In genomic region chr20:44959896-44960852, GRCh38 we compare ENCODE assay signal across 1 cellular context.
TF ChIP-seq lines count a peak whose summit lies in the region.

Gene TOMM34 (minus strand): TSS chr20:44960397. CDS start chr20:44960333, 64 bp downstream.

TF ChIP-seq in HepG2, 621 proteins besides CTCF, POLR2A, EP300 and RAD21 (continued from another document and continues in another):
- TF ChIP-seq DDIT3 (CRISPR knock-in tag; IDR thresholded peaks at IDR 0.05) (no peak), NR2C2 (CRISPR knock-in tag; IDR thresholded peaks at IDR 0.05; ENCODE audit: borderline replicate concordance) (no peak; the same call in 1 of the 2 replicates), GMEB2 (CRISPR knock-in tag; IDR thresholded peaks at IDR 0.05; ENCODE audit: low read depth) (peak; percentile 48; the same call in 1 of the 2 replicates), ZNF800 (CRISPR knock-in tag; IDR thresholded peaks at IDR 0.05) (peak; percentile 95), FOXO4 (CRISPR knock-in tag; conservative IDR thresholded peaks at IDR 0.05) (peak; percentile 98), ZNF451 (CRISPR knock-in tag; IDR thresholded peaks at IDR 0.05) (peak; percentile 89; the same call in 1 of the 2 replicates), SP140L (CRISPR knock-in tag; IDR thresholded peaks at IDR 0.05; ENCODE audit: borderline replicate concordance) (peak; percentile 96), CBFB (CRISPR knock-in tag; IDR thresholded peaks at IDR 0.05) (peak; percentile 57; the same call in 1 of the 2 replicates), PATZ1 (CRISPR knock-in tag; IDR thresholded peaks at IDR 0.05) (peak; percentile 83), DMTF1 (CRISPR knock-in tag; IDR thresholded peaks at IDR 0.05) (peak; percentile 64; the same call in 1 of the 2 replicates), ZNF784 (CRISPR knock-in tag; IDR thresholded peaks at IDR 0.05; ENCODE audit: borderline replicate concordance) (peak; percentile 95), ZNF747 (CRISPR knock-in tag; IDR thresholded peaks at IDR 0.05; ENCODE audit: borderline replicate concordance) (peak; percentile 94; the same call in 1 of the 2 replicates), ZNF841 (CRISPR knock-in tag; IDR thresholded peaks at IDR 0.05; ENCODE audit: borderline replicate concordance) (peak; percentile 95), JDP2 (CRISPR knock-in tag; IDR thresholded peaks at IDR 0.05; ENCODE audit: borderline replicate concordance) (peak; percentile 91; the same call in 1 of the 2 replicates), ZNF383 (CRISPR knock-in tag; IDR thresholded peaks at IDR 0.05; ENCODE audit: borderline replicate concordance) (no peak), PBX2 (CRISPR knock-in tag; IDR thresholded peaks at IDR 0.05) (no peak), RARA (CRISPR knock-in tag; IDR thresholded peaks at IDR 0.05) (no peak), HBP1 (CRISPR knock-in tag; IDR thresholded peaks at IDR 0.05; ENCODE audit: low read depth) (peak; percentile 89), SNAPC4 (CRISPR knock-in tag; IDR thresholded peaks at IDR 0.05) (peak; percentile 96), BRCA1 (CRISPR knock-in tag; IDR thresholded peaks at IDR 0.05) (peak; percentile 81; the same call in 1 of the 2 replicates), PBX3 (CRISPR knock-in tag; IDR thresholded peaks at IDR 0.05; ENCODE audit: borderline replicate concordance) (no peak), ZNF75D (CRISPR knock-in tag; IDR thresholded peaks at IDR 0.05; ENCODE audit: borderline replicate concordance) (peak; percentile 98), ZNF749 (CRISPR knock-in tag; IDR thresholded peaks at IDR 0.05; ENCODE audit: borderline replicate concordance) (peak; percentile 99), ZNF256 (CRISPR knock-in tag; conservative IDR thresholded peaks at IDR 0.05) (peak; percentile 76), UBTF (CRISPR knock-in tag; IDR thresholded peaks at IDR 0.05) (peak; percentile 98), ZNF335 (CRISPR knock-in tag; IDR thresholded peaks at IDR 0.05) (peak; percentile 94), ZNF333 (CRISPR knock-in tag; IDR thresholded peaks at IDR 0.05; ENCODE audit: borderline replicate concordance) (0 out of 2 replicates have a peak, but pooled peaks have one; percentile 45), ZNF121 (CRISPR knock-in tag; IDR thresholded peaks at IDR 0.05) (peak; percentile 62), RELA (CRISPR knock-in tag; IDR thresholded peaks at IDR 0.05) (peak; percentile 63; the same call in 1 of the 2 replicates), RCOR2 (CRISPR knock-in tag; IDR thresholded peaks at IDR 0.05) (no peak)
